In genomic region chr4:102299708-102300107, GRCh38 we compare ENCODE assay signal across 8 cellular contexts.
A peak's percentile ranks its signal among the peaks of the same experiment; 100 is the strongest.
DNase-seq lines count a peak whose midpoint lies in the region; ATAC-seq lines count a peak whose summit lies in the region.

No MANE protein-coding gene starts in this region.

- DNase-seq in COR-L47 (lab: John Stamatoyannopoulos, UW) (peak; percentile 10), NCI-H2196 treated with DMSO at 0.1 percent for 48 hours (lab: John Stamatoyannopoulos, UW; ENCODE audit: unreplicated experiment) (peak; percentile 2), amniotic epithelial cell (ENCODE audit: low read depth) (peak; percentile 50), iPS-NIHi11 (ENCODE audit: low spot score) (peak; percentile 68), cortex of kidney (lab: John Stamatoyannopoulos, UW) (no peak)
- peak; percentile 12 for DNase-seq in stimulated activated CD4-positive, alpha-beta T cell treated with anti-CD3 and anti-CD28 coated beads, Interleukin-4, amount 100 ng/mL, for 24 hours

- ATAC-seq in GM18520 (IDR thresholded peaks at IDR 0.05; ENCODE audit: unreplicated experiment) (peak; percentile 40), HG02884 (IDR thresholded peaks at IDR 0.05; ENCODE audit: unreplicated experiment) (peak; percentile 85)
